ENCODE assay signal across 9 cellular contexts in the genomic region with DNA sequence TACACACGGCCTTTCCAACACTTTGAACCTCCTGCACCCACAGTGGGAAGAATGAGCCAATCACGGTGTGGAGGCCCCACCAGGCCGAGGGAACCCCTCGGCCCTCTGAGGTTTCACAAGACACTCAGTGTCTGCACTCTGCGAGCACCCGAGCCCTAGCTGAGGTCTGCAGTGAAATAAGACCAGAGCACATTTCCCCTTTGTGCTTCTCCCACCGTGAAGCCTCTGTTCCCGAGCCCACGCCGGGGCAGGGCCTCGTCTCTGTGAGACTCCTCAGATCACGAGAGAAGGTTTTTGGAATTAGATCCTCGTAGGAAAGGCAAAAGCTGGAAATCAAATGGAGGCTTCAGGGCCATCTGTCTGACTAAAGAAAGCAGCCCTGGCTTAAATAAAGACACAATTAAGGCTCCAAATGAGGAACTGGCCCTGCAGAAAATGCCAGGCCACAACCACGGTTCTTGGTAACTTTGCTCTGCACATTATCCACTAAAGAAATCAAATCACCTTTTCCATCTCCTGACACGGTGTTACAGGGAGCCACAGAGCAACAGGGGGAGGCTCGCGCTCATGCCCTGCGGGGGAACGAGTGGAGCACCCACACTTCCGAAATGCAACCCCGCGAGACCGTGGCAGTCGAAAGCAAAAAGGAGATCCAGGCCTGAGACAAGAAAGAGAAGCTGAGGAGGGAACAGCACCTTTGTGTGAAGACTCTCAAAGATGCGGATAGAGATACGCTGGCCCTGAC. TPM values are rescaled to one million over a fixed set of nuclear protein-coding genes. Genes with fewer than 3 reads are reported as not detected.
A peak's percentile ranks its signal among the peaks of the same experiment; 100 is the strongest.
DNase-seq lines count a peak whose midpoint lies in the region; ATAC-seq and TF ChIP-seq lines count a peak whose summit lies in the region.
"Had no signal": no experiment of that assay in that cellular context is flagged by ENCODE, and none has a peak within 500 bp of the region (broad histone marks: within the 10 kb centered on the region; RNA-seq: fewer than 3 reads in every experiment).

No MANE protein-coding gene starts in this region.

- peak overlapping the region; percentile 84 to 97 (median 91) for H3K4me2 ChIP-seq in BLaER1 treated with 17β-estradiol and CSF1 and Interleukin-3, amounts not matched to agents 10 nM and 100 nM
- H3K4me2 ChIP-seq in neural progenitor cell (no peak overlapping the region), trophoblast cell (ENCODE audit: low read length) (no peak overlapping the region)

- H3K27me3 ChIP-seq in BLaER1 treated with 17β-estradiol and CSF1 and Interleukin-3, amounts not matched to agents 10 nM and 100 nM = no peaks in the 10 kb centered on the region
- H3K27me3 ChIP-seq in neural progenitor cell (no peaks in the 10 kb centered on the region), trophoblast cell (ENCODE audit: insufficient read depth, low read length) (no peaks in the 10 kb centered on the region)

- no peaks in the 10 kb centered on the region for H3K79me1 ChIP-seq in trophoblast cell (ENCODE audit: low read length)

- H2AFZ ChIP-seq in neural progenitor cell (replicated peaks) (no peak overlapping the region), trophoblast cell (ENCODE audit: insufficient read depth, low read length, poor library complexity) (no peak overlapping the region)

- no peak overlapping the region for H2BK120ac ChIP-seq in trophoblast cell (ENCODE audit: insufficient read depth, low read length, poor library complexity)

- H3K79me2 ChIP-seq in neural progenitor cell (ENCODE audit: low read depth) (peaks cover 8% of the 10 kb centered on the region), trophoblast cell (ENCODE audit: control insufficient read depth, insufficient read depth, low read length, poor library complexity) (no peaks in the 10 kb centered on the region)

- H3F3A ChIP-seq in neural progenitor cell (ENCODE audit: low read depth) = no peaks in the 10 kb centered on the region

- no peak for ATAC-seq in central memory CD8-positive, alpha-beta T cell (replicated peaks; ENCODE audit: extremely low read depth, poor library complexity, severe bottlenecking)

- no peak for TF ChIP-seq CTCF in neural progenitor cell (IDR thresholded peaks at IDR 0.05)

- no peak overlapping the region for H4K8ac ChIP-seq in trophoblast cell (ENCODE audit: low read depth, low read length)

- H2AK5ac ChIP-seq in trophoblast cell (ENCODE audit: low read length) = no peak overlapping the region

- peak overlapping the region; percentile 62 for H3K4me3 Mint-ChIP-seq in central memory CD8-positive, alpha-beta T cell
- no peak overlapping the region for H3K4me3 Mint-ChIP-seq in neural progenitor cell

- peak overlapping the region; percentile 48 to 79 (median 62); a peak in 21 of 22 replicates for H3K9ac ChIP-seq in BLaER1 treated with 17β-estradiol and CSF1 and Interleukin-3, amounts not matched to agents 10 nM and 100 nM
- H3K9ac ChIP-seq in neural progenitor cell (no peak overlapping the region), trophoblast cell (ENCODE audit: low read length) (no peak overlapping the region)

- H3K23ac ChIP-seq in trophoblast cell (ENCODE audit: low read length) = no peak overlapping the region

- H3K18ac ChIP-seq in trophoblast cell (ENCODE audit: low read length) = no peak overlapping the region

- no peaks in the 10 kb centered on the region for H3K9me3 ChIP-seq in BLaER1 treated with 17β-estradiol and CSF1 and Interleukin-3, amounts not matched to agents 10 nM and 100 nM (replicated peaks in 1 of 11)
- no peaks in the 10 kb centered on the region for H3K9me3 ChIP-seq in neural progenitor cell (ENCODE audit: low read depth)
- no peaks in the 10 kb centered on the region for H3K9me3 ChIP-seq in trophoblast cell (ENCODE audit: insufficient read depth, low read depth, low read length)

- WGBS in trophoblast cell (ENCODE audit: extremely low coverage, insufficient coverage, insufficient read length) = no CpG with 5 or more reads among the region's 26 CpGs

- H4K91ac ChIP-seq in trophoblast cell (ENCODE audit: low read depth, low read length) = no peak overlapping the region

- H3K9me3 Mint-ChIP-seq in central memory CD8-positive, alpha-beta T cell = no peaks in the 10 kb centered on the region
- H3K9me3 Mint-ChIP-seq in neural progenitor cell = no peaks in the 10 kb centered on the region

- DNase-seq in Kasumi-1 (lab: John Stamatoyannopoulos, UW) (peak; percentile 66 to 68), neural progenitor cell (ENCODE audit: low spot score) (no peak), NCI-H2227 (lab: John Stamatoyannopoulos, UW; ENCODE audit: unreplicated experiment) (no peak), trophoblast cell (no peak)
- DNase-seq in central memory CD8-positive, alpha-beta T cell (ENCODE audit: low spot score in 2 of 2) = no peak
- no peak for DNase-seq in activated effector memory CD4-positive, alpha-beta T cell treated with Interleukin-2 at 50 U/mL for 16 hours
- DNase-seq in effector CD8-positive, alpha-beta T cell (lab: John Stamatoyannopoulos, UW) = no peak
- DNase-seq: NCI-H1436 treated with DMSO at 0.1 percent for 48 hours had no signal

- no peak overlapping the region for H2BK12ac ChIP-seq in trophoblast cell (ENCODE audit: low read length)

- peaks cover 98 to 100% (median 100%) of the 10 kb centered on the region in 10 experiments for H3K4me1 ChIP-seq in BLaER1 treated with 17β-estradiol and CSF1 and Interleukin-3, amounts not matched to agents 10 nM and 100 nM
- H3K4me1 ChIP-seq in neural progenitor cell = peaks cover 3% of the 10 kb centered on the region
- peaks cover 3 to 6% of the 10 kb centered on the region in 2 experiments for H3K4me1 ChIP-seq in trophoblast cell (ENCODE audit: control insufficient read depth in 1 of 2, insufficient read depth in 2 of 2, low read length in 2 of 2)

- no peak overlapping the region for H3K4ac ChIP-seq in trophoblast cell (ENCODE audit: low read depth, low read length)

- H3K36me3 ChIP-seq in BLaER1 treated with 17β-estradiol and CSF1 and Interleukin-3, amounts not matched to agents 10 nM and 100 nM = peaks cover 0 to 49% (median 23%) of the 10 kb centered on the region in 11 experiments; a peak in 16 of 22 replicates
- no peaks in the 10 kb centered on the region for H3K36me3 ChIP-seq in neural progenitor cell
- peaks cover 11 to 24% of the 10 kb centered on the region in 2 experiments for H3K36me3 ChIP-seq in trophoblast cell (ENCODE audit: control insufficient read depth in 1 of 2, insufficient read depth in 2 of 2, low read length in 2 of 2)

- no peak overlapping the region for H2BK5ac ChIP-seq in trophoblast cell (ENCODE audit: low read depth, low read length, poor library complexity)

- H4K20me1 ChIP-seq in BLaER1 treated with 17β-estradiol and CSF1 and Interleukin-3, amounts not matched to agents 10 nM and 100 nM = peaks cover 0 to 71% (median 29%) of the 10 kb centered on the region in 11 experiments; a peak in 11 of 22 replicates
- H4K20me1 ChIP-seq in neural progenitor cell (ENCODE audit: low read depth) = peaks cover 50% of the 10 kb centered on the region

- H3K36me3 Mint-ChIP-seq in central memory CD8-positive, alpha-beta T cell (ENCODE audit: insufficient read depth) = peaks cover 41% of the 10 kb centered on the region
- peaks cover 30% of the 10 kb centered on the region for H3K36me3 Mint-ChIP-seq in neural progenitor cell

- peak overlapping the region; percentile 61 to 88 (median 83); a peak in 21 of 22 replicates for H3K27ac ChIP-seq in BLaER1 treated with 17β-estradiol and CSF1 and Interleukin-3, amounts not matched to agents 10 nM and 100 nM
- peak overlapping the region; percentile 58 for H3K27ac ChIP-seq in neural progenitor cell
- H3K27ac ChIP-seq in trophoblast cell (ENCODE audit: low read depth, low read length) = no peak overlapping the region

- no peak overlapping the region for H3K14ac ChIP-seq in trophoblast cell (ENCODE audit: low read length)

- H3K4me1 Mint-ChIP-seq in central memory CD8-positive, alpha-beta T cell = peaks cover 100% of the 10 kb centered on the region
- peaks cover 27% of the 10 kb centered on the region for H3K4me1 Mint-ChIP-seq in neural progenitor cell

- no peak overlapping the region for H4K12ac ChIP-seq in trophoblast cell (ENCODE audit: low read depth, low read length)

- peak overlapping the region; percentile 97 for H3K27ac Mint-ChIP-seq in central memory CD8-positive, alpha-beta T cell (ENCODE audit: low read depth)
- H3K27ac Mint-ChIP-seq in neural progenitor cell = peak overlapping the region; percentile 78

- no peak overlapping the region for H3K4me3 ChIP-seq in BLaER1 treated with 17β-estradiol and CSF1 and Interleukin-3, amounts not matched to agents 10 nM and 100 nM
- H3K4me3 ChIP-seq in neural progenitor cell = no peak overlapping the region
- no peak overlapping the region for H3K4me3 ChIP-seq in trophoblast cell (ENCODE audit: low read depth, low read length)

- H3K27me3 Mint-ChIP-seq in central memory CD8-positive, alpha-beta T cell = no peaks in the 10 kb centered on the region
- peaks cover 8% of the 10 kb centered on the region for H3K27me3 Mint-ChIP-seq in neural progenitor cell (ENCODE audit: insufficient read depth, low read depth)

RNA-seq across cellular contexts. Expression of a gene that starts 43.7 kb away (rescaled TPM):
- 15.3 and 44.1 TPM in 2 replicates for total RNA-seq in neural progenitor cell (ENCODE audit: low replicate concordance)
- 5.8 and 6.2 TPM in 2 replicates for polyA plus RNA-seq in trophoblast cell (2013)

Comparison
In these comparisons a context has a peak if more than half of its experiments do, and no peak if none do; other contexts are left out.
1. H3K4me2 ChIP-seq: peak in BLaER1 treated with 17β-estradiol and CSF1 and Interleukin-3, amounts not matched to agents 10 nM and 100 nM (11 of 11); none in neural progenitor cell (single experiment) and trophoblast cell (single experiment).
2. H3K9ac ChIP-seq: peak in BLaER1 treated with 17β-estradiol and CSF1 and Interleukin-3, amounts not matched to agents 10 nM and 100 nM (11 of 11); none in neural progenitor cell (single experiment) and trophoblast cell (single experiment).
3. DNase-seq: peak in Kasumi-1 (2 of 2); none in central memory CD8-positive, alpha-beta T cell (0 of 2), neural progenitor cell (single experiment), NCI-H2227 (single experiment), activated effector memory CD4-positive, alpha-beta T cell treated with Interleukin-2 at 50 U/mL for 16 hours (single experiment), trophoblast cell (0 of 2) and effector CD8-positive, alpha-beta T cell (single experiment).